In the genomic region with DNA sequence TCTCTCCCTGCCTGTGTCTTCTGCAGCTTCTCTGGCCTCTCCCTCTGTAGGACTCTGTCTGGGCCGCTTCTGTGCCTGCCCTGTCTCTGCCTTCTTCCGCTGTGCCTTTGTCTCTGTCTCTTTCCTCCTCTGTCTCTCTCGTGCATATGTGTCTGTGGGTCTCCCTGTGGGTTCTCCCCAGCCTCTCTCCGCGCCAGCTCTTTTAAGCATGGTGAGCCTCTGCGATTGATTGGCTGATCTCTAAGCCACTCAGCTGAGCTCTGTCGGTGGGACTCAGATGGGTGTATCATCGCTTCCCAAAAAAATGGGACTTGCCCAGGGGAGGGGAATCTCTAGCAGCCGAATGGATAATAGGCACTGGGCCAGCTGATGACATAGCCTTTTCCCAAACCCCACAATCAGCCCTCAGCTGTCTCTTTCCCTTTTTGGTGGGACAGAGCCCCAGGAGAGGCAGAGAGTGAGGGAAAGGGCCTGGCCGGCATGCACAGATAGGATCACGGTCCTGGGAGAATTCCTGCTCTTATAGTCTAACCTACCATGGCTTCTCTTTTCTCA, we compare ENCODE assay signal across 9 cellular contexts. TPM values are rescaled to one million over a fixed set of nuclear protein-coding genes. Genes with fewer than 3 reads are reported as not detected.
DNase-seq lines count a peak whose midpoint lies in the region; ATAC-seq and TF ChIP-seq lines count a peak whose summit lies in the region.
"Had no signal": no experiment of that assay in that cellular context is flagged by ENCODE, and none has a peak within 500 bp of the region (broad histone marks: within the 10 kb centered on the region; RNA-seq: fewer than 3 reads in every experiment).

A gene with protein sequence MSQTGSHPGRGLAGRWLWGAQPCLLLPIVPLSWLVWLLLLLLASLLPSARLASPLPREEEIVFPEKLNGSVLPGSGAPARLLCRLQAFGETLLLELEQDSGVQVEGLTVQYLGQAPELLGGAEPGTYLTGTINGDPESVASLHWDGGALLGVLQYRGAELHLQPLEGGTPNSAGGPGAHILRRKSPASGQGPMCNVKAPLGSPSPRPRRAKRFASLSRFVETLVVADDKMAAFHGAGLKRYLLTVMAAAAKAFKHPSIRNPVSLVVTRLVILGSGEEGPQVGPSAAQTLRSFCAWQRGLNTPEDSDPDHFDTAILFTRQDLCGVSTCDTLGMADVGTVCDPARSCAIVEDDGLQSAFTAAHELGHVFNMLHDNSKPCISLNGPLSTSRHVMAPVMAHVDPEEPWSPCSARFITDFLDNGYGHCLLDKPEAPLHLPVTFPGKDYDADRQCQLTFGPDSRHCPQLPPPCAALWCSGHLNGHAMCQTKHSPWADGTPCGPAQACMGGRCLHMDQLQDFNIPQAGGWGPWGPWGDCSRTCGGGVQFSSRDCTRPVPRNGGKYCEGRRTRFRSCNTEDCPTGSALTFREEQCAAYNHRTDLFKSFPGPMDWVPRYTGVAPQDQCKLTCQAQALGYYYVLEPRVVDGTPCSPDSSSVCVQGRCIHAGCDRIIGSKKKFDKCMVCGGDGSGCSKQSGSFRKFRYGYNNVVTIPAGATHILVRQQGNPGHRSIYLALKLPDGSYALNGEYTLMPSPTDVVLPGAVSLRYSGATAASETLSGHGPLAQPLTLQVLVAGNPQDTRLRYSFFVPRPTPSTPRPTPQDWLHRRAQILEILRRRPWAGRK (minus strand): TSS at position 178 of the 555 bp plus-strand sequence. CDS start 427 bp downstream, outside the sequence.

- WGBS in right lobe of liver (ENCODE audit: insufficient coverage, low coverage, low lambda C conversion rate, missing lambda C conversion rate): 59% methylated on average over 5 of the region's 11 CpGs

- H3K4me1 ChIP-seq in right lobe of liver: peaks cover 0 to 28% (median 11%) of the 10 kb centered on the region in 4 donors

- H3K9me3 ChIP-seq in right lobe of liver: no peaks in the 10 kb centered on the region

- intact Hi-C loops in activated CD4-positive, alpha-beta T cell treated with anti-CD3 and anti-CD28 coated beads, Interleukin-2, amount 10 ng/mL, durations not matched to agents 24 days and 14 days (cut with micrococcal nuclease): no loop called here
- intact Hi-C loops in right lobe of liver (cut with DNase I): loop anchor here (10.0 kb wide), 2 partner anchors 176 to 186 kb away; no protein-coding TSS in a partner anchor

- peak within 1 kb of the TSS; percentile 55 to 95 (median 92) for H3K27ac ChIP-seq in right lobe of liver
- H3K27ac ChIP-seq in temporal lobe (ENCODE audit: low read depth, low read length): peak within 1 kb of the TSS; percentile 99
- H3K27ac ChIP-seq: C4-2B had no signal

- peaks cover 9% of the 10 kb centered on the region for H3K36me3 Mint-ChIP-seq in activated CD4-positive, alpha-beta T cell treated with anti-CD3 and anti-CD28 coated beads, Interleukin-2, amount 10 ng/mL, durations not matched to agents 24 days and 14 days (ENCODE audit: low read depth)

- H3K27me3 Mint-ChIP-seq in activated CD4-positive, alpha-beta T cell treated with anti-CD3 and anti-CD28 coated beads, Interleukin-2, amount 10 ng/mL, durations not matched to agents 24 days and 14 days: no peaks in the 10 kb centered on the region

- ATAC-seq in right lobe of liver (peak in 1 of 4 donors; percentile 3), HG02798 (IDR thresholded peaks at IDR 0.05; ENCODE audit: poor library complexity, unreplicated experiment) (no peak), HG03565 (IDR thresholded peaks at IDR 0.05; ENCODE audit: unreplicated experiment) (no peak)

- no peak for DNase-seq in activated CD4-positive, alpha-beta T cell treated with anti-CD3 and anti-CD28 coated beads, Interleukin-2, amount 10 ng/mL, durations not matched to agents 24 days and 14 days
- no peak for DNase-seq in activated CD4-positive, alpha-beta T cell treated with anti-CD3 and anti-CD28 coated beads, Interleukin-2, amount 50 U/mL, for 1 hour
- DNase-seq in choroid plexus epithelial cell (ENCODE audit: low read depth): peak; percentile 77
- DNase-seq in right lobe of liver: peak in 1 of 3 donors; percentile 49
- no peak for DNase-seq in NCI-H1105 treated with DMSO at 0.1 percent for 48 hours (lab: John Stamatoyannopoulos, UW)

- H3K36me3 ChIP-seq in right lobe of liver: peaks cover 0 to 6% (median under 1%) of the 10 kb centered on the region in 4 donors

- H3K27ac Mint-ChIP-seq in activated CD4-positive, alpha-beta T cell treated with anti-CD3 and anti-CD28 coated beads, Interleukin-2, amount 10 ng/mL, durations not matched to agents 24 days and 14 days: peak within 1 kb of the TSS; percentile 96

- H3K4me3 Mint-ChIP-seq in activated CD4-positive, alpha-beta T cell treated with anti-CD3 and anti-CD28 coated beads, Interleukin-2, amount 10 ng/mL, durations not matched to agents 24 days and 14 days: no peak within 1 kb of the TSS

- no peaks in the 10 kb centered on the region for H3K9me3 Mint-ChIP-seq in activated CD4-positive, alpha-beta T cell treated with anti-CD3 and anti-CD28 coated beads, Interleukin-2, amount 10 ng/mL, durations not matched to agents 24 days and 14 days

- H3K27me3 ChIP-seq in right lobe of liver: no peaks in the 10 kb centered on the region

- TF ChIP-seq POLR2A in right lobe of liver (IDR thresholded peaks at IDR 0.05): peak; percentile 73

- TF ChIP-seq CTCF in choroid plexus epithelial cell (conservative IDR thresholded peaks at IDR 0.05; ENCODE audit: low read depth, low read length) (no peak), right lobe of liver (IDR thresholded peaks at IDR 0.05) (no peak)

- H3K4me1 Mint-ChIP-seq in activated CD4-positive, alpha-beta T cell treated with anti-CD3 and anti-CD28 coated beads, Interleukin-2, amount 10 ng/mL, durations not matched to agents 24 days and 14 days: peaks cover 51% of the 10 kb centered on the region

- H3K4me3 ChIP-seq in choroid plexus epithelial cell (ENCODE audit: low read depth, low read length) (peak within 1 kb of the TSS; percentile 53), right lobe of liver (peak within 1 kb of the TSS; percentile 19 to 38 (median 23))

RNA-seq across cellular contexts. Expression of the gene that starts here (rescaled TPM):
- 0.33 and 0.66 TPM in 2 replicates for total RNA-seq in activated CD4-positive, alpha-beta T cell treated with anti-CD3 and anti-CD28 coated beads, Interleukin-2, amount 10 ng/mL, durations not matched to agents 24 days and 14 days
- total RNA-seq in right lobe of liver (10 to 100 TPM in 1 of 6 experiments, 1 to 10 TPM in 3, under 1 TPM in 2; 0.29 to 11.0 (median 2.1) TPM), temporal lobe (0.49 TPM)
